Comparison of ENCODE assay signal across 1 cellular context in the genomic region with DNA sequence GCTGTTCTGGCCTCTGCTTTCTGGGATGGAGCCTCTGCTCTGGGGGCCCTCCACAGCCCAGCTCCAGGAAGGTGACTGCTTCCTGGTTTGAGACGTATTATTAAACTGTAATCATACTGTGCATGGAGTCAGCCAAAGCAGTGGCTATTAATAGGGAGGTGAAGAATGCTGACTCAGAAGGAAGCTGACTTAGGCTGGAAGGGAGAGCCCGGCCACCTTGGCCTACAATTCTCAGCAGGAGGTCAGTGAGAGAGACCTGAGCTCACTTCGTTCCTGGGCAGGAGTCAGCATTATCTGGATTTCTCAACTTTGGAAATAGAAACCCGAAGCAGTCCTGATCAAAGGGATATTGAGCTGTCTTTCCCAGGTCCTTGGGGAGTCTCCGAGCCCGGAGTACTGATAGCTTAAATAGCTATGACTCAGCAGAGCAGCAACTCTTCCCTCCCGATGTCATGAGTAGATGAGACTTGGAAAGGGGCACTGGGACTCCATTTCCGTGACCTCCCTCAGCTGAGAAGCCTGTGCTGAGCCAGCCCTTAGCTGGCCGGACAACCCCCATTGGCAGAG.
TF ChIP-seq lines count a peak whose summit lies in the region.

No MANE protein-coding gene starts in this region.

TF ChIP-seq in K562, 482 proteins besides CTCF, POLR2A, EP300 and RAD21 (continued from another document and continues in another):
- TF ChIP-seq, protein P1, sequence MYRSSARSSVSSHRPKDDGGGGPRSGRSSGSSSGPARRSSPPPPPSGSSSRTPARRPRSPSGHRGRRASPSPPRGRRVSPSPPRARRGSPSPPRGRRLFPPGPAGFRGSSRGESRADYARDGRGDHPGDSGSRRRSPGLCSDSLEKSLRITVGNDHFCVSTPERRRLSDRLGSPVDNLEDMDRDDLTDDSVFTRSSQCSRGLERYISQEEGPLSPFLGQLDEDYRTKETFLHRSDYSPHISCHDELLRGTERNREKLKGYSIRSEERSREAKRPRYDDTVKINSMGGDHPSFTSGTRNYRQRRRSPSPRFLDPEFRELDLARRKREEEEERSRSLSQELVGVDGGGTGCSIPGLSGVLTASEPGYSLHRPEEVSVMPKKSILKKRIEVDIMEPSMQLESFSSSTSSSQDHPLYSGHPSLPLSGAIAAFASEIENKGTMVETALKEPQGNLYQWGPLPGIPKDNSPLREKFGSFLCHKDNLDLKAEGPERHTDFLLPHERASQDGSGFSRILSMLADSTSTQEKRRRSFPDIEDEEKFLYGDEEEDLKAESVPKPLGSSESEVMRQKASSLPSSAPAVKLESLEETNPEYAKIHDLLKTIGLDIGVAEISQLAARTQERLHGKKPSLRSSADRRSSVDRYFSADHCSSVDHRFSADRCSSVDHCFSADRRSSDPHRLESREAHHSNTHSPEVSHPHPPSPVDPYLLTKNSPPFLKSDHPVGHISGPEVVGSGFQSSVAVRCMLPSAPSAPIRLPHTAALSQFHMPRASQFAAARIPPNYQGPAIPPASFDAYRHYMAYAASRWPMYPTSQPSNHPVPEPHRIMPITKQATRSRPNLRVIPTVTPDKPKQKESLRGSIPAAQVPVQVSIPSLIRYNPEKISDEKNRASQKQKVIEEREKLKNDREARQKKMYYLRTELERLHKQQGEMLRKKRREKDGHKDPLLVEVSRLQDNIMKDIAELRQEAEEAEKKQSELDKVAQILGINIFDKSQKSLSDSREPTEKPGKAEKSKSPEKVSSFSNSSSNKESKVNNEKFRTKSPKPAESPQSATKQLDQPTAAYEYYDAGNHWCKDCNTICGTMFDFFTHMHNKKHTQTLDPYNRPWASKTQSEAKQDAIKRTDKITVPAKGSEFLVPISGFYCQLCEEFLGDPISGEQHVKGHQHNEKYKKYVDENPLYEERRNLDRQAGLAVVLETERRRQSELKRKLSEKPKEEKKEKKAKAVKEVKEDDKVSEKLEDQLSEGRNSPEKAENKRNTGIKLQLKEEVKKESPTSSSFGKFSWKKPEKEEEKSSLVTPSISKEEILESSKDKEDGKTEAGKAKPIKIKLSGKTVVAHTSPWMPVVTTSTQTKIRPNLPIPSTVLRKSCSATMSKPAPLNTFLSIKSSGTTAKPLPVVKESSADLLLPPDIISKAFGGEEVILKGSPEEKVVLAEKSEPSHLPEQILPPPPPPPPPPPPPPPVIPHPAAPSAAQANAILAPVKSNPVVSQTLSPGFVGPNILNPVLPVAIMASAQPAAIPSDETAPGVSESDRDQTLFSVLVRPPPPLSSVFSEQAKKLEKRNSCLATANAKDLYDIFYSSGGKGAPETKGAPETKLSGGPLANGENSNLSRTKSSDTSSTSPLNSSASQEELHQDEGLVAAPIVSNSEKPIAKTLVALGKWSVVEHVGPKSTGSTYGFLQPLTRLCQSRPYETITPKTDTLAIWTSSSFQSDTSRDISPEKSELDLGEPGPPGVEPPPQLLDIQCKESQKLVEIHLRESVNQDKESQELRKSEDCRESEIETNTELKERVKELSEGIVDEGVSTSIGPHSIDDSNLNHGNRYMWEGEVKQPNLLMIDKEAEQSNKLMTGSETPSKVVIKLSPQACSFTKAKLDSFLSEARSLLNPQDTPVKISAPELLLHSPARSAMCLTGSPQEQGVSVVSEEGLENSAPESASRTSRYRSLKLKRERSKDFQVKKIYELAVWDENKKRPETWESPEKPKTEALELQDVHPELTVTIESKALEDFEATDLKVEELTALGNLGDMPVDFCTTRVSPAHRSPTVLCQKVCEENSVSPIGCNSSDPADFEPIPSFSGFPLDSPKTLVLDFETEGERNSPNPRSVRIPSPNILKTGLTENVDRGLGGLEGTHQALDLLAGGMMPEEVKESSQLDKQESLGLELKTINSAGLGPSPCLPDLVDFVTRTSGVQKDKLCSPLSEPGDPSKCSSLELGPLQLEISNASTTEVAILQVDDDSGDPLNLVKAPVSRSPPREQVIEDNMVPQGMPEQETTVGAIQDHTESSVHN (IDR thresholded peaks at IDR 0.05; ENCODE audit: borderline replicate concordance in 1 of 2, low read depth in 1 of 2): no peak
- 0 out of 2 replicates have a peak, but pooled peaks have one; percentile 6 for TF ChIP-seq CREM (IDR thresholded peaks at IDR 0.05; ENCODE audit: low read depth)
- TF ChIP-seq ZBTB1 (CRISPR knock-in tag; IDR thresholded peaks at IDR 0.05; ENCODE audit: borderline replicate concordance, low read depth): no peak
- no peak for TF ChIP-seq NUFIP1 (IDR thresholded peaks at IDR 0.05; ENCODE audit: partially characterized antibody)
- TF ChIP-seq, protein P2, sequence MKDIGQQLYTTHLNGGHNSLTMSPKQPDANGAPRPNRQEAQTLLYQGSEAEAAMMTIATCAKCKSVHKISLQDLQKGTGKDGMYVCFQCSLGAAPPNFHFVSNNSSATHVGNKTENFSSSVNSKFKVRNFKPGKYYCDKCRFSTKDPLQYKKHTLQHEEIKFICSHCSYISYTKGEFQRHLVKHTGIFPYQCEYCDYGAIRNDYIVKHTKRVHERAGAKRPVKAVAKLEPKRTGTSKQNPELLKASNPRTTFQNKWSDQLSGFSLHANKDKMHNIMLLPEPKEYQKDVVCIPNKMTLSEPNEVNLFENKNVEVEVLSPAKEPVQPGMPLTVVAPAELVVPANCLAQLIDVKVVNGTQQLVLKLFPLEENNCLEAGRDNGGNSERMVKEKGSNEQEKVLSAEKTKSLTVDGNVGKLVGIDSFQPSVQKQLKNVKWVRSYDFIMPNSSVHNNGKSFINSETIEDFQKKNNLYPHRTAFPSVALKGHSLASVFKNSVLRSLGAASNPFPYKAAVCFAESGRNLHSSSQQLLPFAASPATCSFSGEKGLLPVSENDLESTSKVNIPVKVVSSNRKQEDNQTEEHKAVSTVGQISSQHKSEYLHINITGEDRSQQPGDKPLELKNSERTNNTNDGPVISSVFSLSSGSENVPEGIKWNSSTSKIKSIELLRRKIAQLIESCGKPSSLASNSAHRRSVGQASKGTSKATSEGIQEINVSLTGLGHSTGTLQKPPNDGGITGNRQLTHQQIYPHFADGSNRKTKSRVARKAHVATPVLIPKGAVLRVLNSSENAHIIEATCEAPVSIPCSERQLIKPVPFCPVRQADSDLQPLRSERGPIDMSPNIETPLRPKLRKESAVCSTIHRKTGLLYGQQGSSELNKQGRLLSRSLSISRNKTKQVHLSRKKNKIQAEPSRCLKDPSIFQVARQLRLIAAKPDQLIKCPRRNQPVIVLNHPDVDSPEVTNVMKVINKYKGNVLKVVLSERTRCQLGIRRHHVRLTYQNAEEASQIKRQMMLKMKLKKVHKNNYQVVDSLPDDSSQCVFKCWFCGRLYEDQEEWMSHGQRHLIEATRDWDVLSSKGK (CRISPR knock-in tag; IDR thresholded peaks at IDR 0.05): no peak
- peak; percentile 45; the same call in 1 of the 2 replicates for TF ChIP-seq CTBP1 (IDR thresholded peaks at IDR 0.05; ENCODE audit: borderline replicate concordance)
- TF ChIP-seq DACH1 (IDR thresholded peaks at IDR 0.05; ENCODE audit: partially characterized antibody): peak; percentile 66
- no peak for TF ChIP-seq TAF9B (IDR thresholded peaks at IDR 0.05; ENCODE audit: partially characterized antibody)
- TF ChIP-seq NFIC (IDR thresholded peaks at IDR 0.05): no peak
- no peak for TF ChIP-seq HOXB6 (CRISPR knock-in tag; IDR thresholded peaks at IDR 0.05; ENCODE audit: borderline replicate concordance)
- peak; percentile 54; the same call in 1 of the 2 replicates for TF ChIP-seq HDAC2 (IDR thresholded peaks at IDR 0.05)
- no peak for TF ChIP-seq NR4A1 (CRISPR knock-in tag; IDR thresholded peaks at IDR 0.05)
- TF ChIP-seq NR4A1 (tag; IDR thresholded peaks at IDR 0.05): no peak
- no peak for TF ChIP-seq TGIF2 (CRISPR knock-in tag; IDR thresholded peaks at IDR 0.05)
- peak; percentile 25; the same call in 1 of the 2 replicates for TF ChIP-seq CXXC5 (CRISPR knock-in tag; IDR thresholded peaks at IDR 0.05)
- TF ChIP-seq RFX7 (CRISPR knock-in tag; IDR thresholded peaks at IDR 0.05): no peak
- TF ChIP-seq, protein P3, sequence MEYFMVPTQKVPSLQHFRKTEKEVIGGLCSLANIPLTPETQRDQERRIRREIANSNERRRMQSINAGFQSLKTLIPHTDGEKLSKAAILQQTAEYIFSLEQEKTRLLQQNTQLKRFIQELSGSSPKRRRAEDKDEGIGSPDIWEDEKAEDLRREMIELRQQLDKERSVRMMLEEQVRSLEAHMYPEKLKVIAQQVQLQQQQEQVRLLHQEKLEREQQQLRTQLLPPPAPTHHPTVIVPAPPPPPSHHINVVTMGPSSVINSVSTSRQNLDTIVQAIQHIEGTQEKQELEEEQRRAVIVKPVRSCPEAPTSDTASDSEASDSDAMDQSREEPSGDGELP (CRISPR knock-in tag; IDR thresholded peaks at IDR 0.05; ENCODE audit: borderline replicate concordance): peak; percentile 46; the same call in 1 of the 2 replicates
- no peak for TF ChIP-seq ILK (tag; IDR thresholded peaks at IDR 0.05; ENCODE audit: borderline replicate concordance, low read depth)
- TF ChIP-seq, protein P4, sequence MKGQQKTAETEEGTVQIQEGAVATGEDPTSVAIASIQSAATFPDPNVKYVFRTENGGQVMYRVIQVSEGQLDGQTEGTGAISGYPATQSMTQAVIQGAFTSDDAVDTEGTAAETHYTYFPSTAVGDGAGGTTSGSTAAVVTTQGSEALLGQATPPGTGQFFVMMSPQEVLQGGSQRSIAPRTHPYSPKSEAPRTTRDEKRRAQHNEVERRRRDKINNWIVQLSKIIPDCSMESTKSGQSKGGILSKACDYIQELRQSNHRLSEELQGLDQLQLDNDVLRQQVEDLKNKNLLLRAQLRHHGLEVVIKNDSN (CRISPR knock-in tag; IDR thresholded peaks at IDR 0.05): no peak
- peak; percentile 44 for TF ChIP-seq CBFA2T3 (IDR thresholded peaks at IDR 0.05)
- no peak for TF ChIP-seq RBFOX2 (IDR thresholded peaks at IDR 0.05; ENCODE audit: low read depth, low read length)
- no peak for TF ChIP-seq ZNF311 (CRISPR knock-in tag; IDR thresholded peaks at IDR 0.05)
- TF ChIP-seq TRIM28 (IDR thresholded peaks at IDR 0.05): peak; percentile 61
- no peak for TF ChIP-seq ZNF644 (tag; IDR thresholded peaks at IDR 0.05; ENCODE audit: low read depth)
- TF ChIP-seq PTBP1 (IDR thresholded peaks at IDR 0.05; ENCODE audit: low read depth, low read length): no peak
- 0 out of 4 replicates have a peak, but pooled peaks of 1 of the 2 experiments have one; percentile 42 for TF ChIP-seq TRIM24 (IDR thresholded peaks at IDR 0.05)
- TF ChIP-seq SMARCE1 (IDR thresholded peaks at IDR 0.05): peak; percentile 79
- TF ChIP-seq, protein P5, sequence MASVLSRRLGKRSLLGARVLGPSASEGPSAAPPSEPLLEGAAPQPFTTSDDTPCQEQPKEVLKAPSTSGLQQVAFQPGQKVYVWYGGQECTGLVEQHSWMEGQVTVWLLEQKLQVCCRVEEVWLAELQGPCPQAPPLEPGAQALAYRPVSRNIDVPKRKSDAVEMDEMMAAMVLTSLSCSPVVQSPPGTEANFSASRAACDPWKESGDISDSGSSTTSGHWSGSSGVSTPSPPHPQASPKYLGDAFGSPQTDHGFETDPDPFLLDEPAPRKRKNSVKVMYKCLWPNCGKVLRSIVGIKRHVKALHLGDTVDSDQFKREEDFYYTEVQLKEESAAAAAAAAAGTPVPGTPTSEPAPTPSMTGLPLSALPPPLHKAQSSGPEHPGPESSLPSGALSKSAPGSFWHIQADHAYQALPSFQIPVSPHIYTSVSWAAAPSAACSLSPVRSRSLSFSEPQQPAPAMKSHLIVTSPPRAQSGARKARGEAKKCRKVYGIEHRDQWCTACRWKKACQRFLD (CRISPR knock-in tag; IDR thresholded peaks at IDR 0.05): no peak
- TF ChIP-seq, protein P6, sequence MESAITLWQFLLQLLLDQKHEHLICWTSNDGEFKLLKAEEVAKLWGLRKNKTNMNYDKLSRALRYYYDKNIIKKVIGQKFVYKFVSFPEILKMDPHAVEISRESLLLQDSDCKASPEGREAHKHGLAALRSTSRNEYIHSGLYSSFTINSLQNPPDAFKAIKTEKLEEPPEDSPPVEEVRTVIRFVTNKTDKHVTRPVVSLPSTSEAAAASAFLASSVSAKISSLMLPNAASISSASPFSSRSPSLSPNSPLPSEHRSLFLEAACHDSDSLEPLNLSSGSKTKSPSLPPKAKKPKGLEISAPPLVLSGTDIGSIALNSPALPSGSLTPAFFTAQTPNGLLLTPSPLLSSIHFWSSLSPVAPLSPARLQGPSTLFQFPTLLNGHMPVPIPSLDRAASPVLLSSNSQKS (CRISPR knock-in tag; IDR thresholded peaks at IDR 0.05): no peak
- TF ChIP-seq ATF1 (CRISPR knock-in tag; IDR thresholded peaks at IDR 0.05): no peak
- no peak for TF ChIP-seq ATF1 (tag; IDR thresholded peaks at IDR 0.05)
- no peak for TF ChIP-seq POLR3G (IDR thresholded peaks at IDR 0.05; ENCODE audit: extremely low read depth, insufficient read length, insufficient replicate concordance)
- no peak for TF ChIP-seq ZBTB8A (IDR thresholded peaks at IDR 0.05; ENCODE audit: partially characterized antibody)
- TF ChIP-seq, protein P7, sequence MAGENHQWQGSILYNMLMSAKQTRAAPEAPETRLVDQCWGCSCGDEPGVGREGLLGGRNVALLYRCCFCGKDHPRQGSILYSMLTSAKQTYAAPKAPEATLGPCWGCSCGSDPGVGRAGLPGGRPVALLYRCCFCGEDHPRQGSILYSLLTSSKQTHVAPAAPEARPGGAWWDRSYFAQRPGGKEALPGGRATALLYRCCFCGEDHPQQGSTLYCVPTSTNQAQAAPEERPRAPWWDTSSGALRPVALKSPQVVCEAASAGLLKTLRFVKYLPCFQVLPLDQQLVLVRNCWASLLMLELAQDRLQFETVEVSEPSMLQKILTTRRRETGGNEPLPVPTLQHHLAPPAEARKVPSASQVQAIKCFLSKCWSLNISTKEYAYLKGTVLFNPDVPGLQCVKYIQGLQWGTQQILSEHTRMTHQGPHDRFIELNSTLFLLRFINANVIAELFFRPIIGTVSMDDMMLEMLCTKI (IDR thresholded peaks at IDR 0.05; ENCODE audit: partially characterized antibody): no peak
- peak in 1 of 2 experiments; percentile 45; a peak in 1 of 4 replicates for TF ChIP-seq MAZ (CRISPR knock-in tag; conservative IDR thresholded peaks at IDR 0.05 in 1 of 2, IDR thresholded peaks at IDR 0.05 in 1 of 2)
- no peak for TF ChIP-seq ZNF124 (CRISPR knock-in tag; IDR thresholded peaks at IDR 0.05)
- TF ChIP-seq NCOA6 (IDR thresholded peaks at IDR 0.05): no peak
- no peak for TF ChIP-seq MCM7 (IDR thresholded peaks at IDR 0.05)
- TF ChIP-seq, protein P8, sequence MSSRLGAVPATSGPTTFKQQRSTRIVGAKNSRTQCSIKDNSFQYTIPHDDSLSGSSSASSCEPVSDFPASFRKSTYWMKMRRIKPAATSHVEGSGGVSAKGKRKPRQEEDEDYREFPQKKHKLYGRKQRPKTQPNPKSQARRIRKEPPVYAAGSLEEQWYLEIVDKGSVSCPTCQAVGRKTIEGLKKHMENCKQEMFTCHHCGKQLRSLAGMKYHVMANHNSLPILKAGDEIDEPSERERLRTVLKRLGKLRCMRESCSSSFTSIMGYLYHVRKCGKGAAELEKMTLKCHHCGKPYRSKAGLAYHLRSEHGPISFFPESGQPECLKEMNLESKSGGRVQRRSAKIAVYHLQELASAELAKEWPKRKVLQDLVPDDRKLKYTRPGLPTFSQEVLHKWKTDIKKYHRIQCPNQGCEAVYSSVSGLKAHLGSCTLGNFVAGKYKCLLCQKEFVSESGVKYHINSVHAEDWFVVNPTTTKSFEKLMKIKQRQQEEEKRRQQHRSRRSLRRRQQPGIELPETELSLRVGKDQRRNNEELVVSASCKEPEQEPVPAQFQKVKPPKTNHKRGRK (tag; IDR thresholded peaks at IDR 0.05): no peak
- no peak for TF ChIP-seq ZNF436 (CRISPR knock-in tag; IDR thresholded peaks at IDR 0.05)
- 0 out of 3 replicates have a peak, but pooled peaks of 1 of the 2 experiments have one; percentile 38 for TF ChIP-seq CBX3 (IDR thresholded peaks at IDR 0.05; ENCODE audit: borderline replicate concordance in 1 of 2, low read length in 2 of 2)
- no peak for TF ChIP-seq MYC (IDR thresholded peaks at IDR 0.05; ENCODE audit: low read depth, low read length)
- no peak for TF ChIP-seq MYC (CRISPR knock-in tag; IDR thresholded peaks at IDR 0.05; ENCODE audit: borderline replicate concordance, low read depth)
- no peak for TF ChIP-seq NR2C2 (CRISPR knock-in tag; IDR thresholded peaks at IDR 0.05)
- TF ChIP-seq NR2C2 (tag; IDR thresholded peaks at IDR 0.05): peak; percentile 61; the same call in 1 of the 2 replicates
- TF ChIP-seq NR2F6 (CRISPR knock-in tag; IDR thresholded peaks at IDR 0.05): no peak
- no peak for TF ChIP-seq FOS (IDR thresholded peaks at IDR 0.05; ENCODE audit: extremely low read depth, insufficient read length)
